13 cellular contexts compared by ENCODE assay signal in genomic region chr19:719081-719512, GRCh38. TPM values are rescaled to one million over a fixed set of nuclear protein-coding genes. Genes with fewer than 3 reads are reported as not detected.
DNase-seq lines count a peak whose midpoint lies in the region; ATAC-seq and TF ChIP-seq lines count a peak whose summit lies in the region.
"Had no signal": no experiment of that assay in that cellular context is flagged by ENCODE, and none has a peak within 500 bp of the region (broad histone marks: within the 10 kb centered on the region; RNA-seq: fewer than 3 reads in every experiment).

No MANE protein-coding gene starts in this region.

- peaks cover 0 to 18% of the 10 kb centered on the region in 2 donors for H3K4me1 ChIP-seq in uterus

- H3K36me3 Mint-ChIP-seq in activated naive CD4-positive, alpha-beta T cell treated with anti-CD3 and anti-CD28 coated beads, Interleukin-2, amount 10 ng/mL, durations not matched to agents 7 days and 5 days = no peaks in the 10 kb centered on the region
- H3K36me3 Mint-ChIP-seq in activated naive CD4-positive, alpha-beta T cell treated with anti-CD3 and anti-CD28 coated beads, Interleukin-2, amount 50 U/mL, for 72 hours = peaks cover 7 to 9% of the 10 kb centered on the region in 2 donors

- TF ChIP-seq RAD21 in neural cell (conservative IDR thresholded peaks at IDR 0.05) = no peak

- no peaks in the 10 kb centered on the region for H3K4me1 Mint-ChIP-seq in activated naive CD4-positive, alpha-beta T cell treated with anti-CD3 and anti-CD28 coated beads, Interleukin-2, amount 10 ng/mL, durations not matched to agents 7 days and 5 days

- H3F3A ChIP-seq in neural cell (ENCODE audit: insufficient read depth, low read length, poor library complexity, severe bottlenecking) = no peaks in the 10 kb centered on the region

- DNase-seq in NOMO-1 treated with DMSO at 0.1 percent for 48 hours (lab: John Stamatoyannopoulos, UW; ENCODE audit: unreplicated experiment) = peak; percentile 11
- DNase-seq in NOMO-1 treated with dmso at 0.1 percent for 144 hours (lab: John Stamatoyannopoulos, UW; ENCODE audit: unreplicated experiment) = no peak
- DNase-seq in fibroblast of the aortic adventitia (ENCODE audit: low read depth) = peak; percentile 80
- DNase-seq in uterus = peak; percentile 63 to 84
- no peak for DNase-seq in NCI-H524 (lab: John Stamatoyannopoulos, UW)
- no peak for DNase-seq in activated naive CD4-positive, alpha-beta T cell treated with anti-CD3 and anti-CD28 coated beads, Interleukin-2, amount 10 ng/mL, durations not matched to agents 7 days and 5 days
- DNase-seq in activated naive CD4-positive, alpha-beta T cell treated with anti-CD3 and anti-CD28 coated beads, Interleukin-2, amount 50 U/mL, for 72 hours (ENCODE audit: low spot score in 2 of 2) = no peak
- DNase-seq: activated CD4-positive, alpha-beta memory T cell treated with anti-CD3 and anti-CD28 coated beads for 36 hours; brain microvascular endothelial cell; NCI-H2171 had no signal

- H3K36me3 ChIP-seq in neural cell (ENCODE audit: insufficient read depth, low read length) (no peaks in the 10 kb centered on the region), uterus (no peaks in the 10 kb centered on the region)
- H3K36me3 ChIP-seq: brain microvascular endothelial cell had no signal

- H3K9ac ChIP-seq in neural cell (ENCODE audit: low read length) = no peak overlapping the region

- peaks cover 8% of the 10 kb centered on the region for H3K9me3 Mint-ChIP-seq in activated naive CD4-positive, alpha-beta T cell treated with anti-CD3 and anti-CD28 coated beads, Interleukin-2, amount 10 ng/mL, durations not matched to agents 7 days and 5 days
- peaks cover 4 to 8% of the 10 kb centered on the region in 2 donors for H3K9me3 Mint-ChIP-seq in activated naive CD4-positive, alpha-beta T cell treated with anti-CD3 and anti-CD28 coated beads, Interleukin-2, amount 50 U/mL, for 72 hours

- CTCF ChIA-PET in activated naive CD4-positive, alpha-beta T cell treated with anti-CD3 and anti-CD28 coated beads, Interleukin-2, amount 10 ng/mL, durations not matched to agents 7 days and 5 days (lab: Charles Lee) = no interaction called here

- H3K9me2 ChIP-seq in neural cell (ENCODE audit: insufficient read depth, low read length) = no peaks in the 10 kb centered on the region

- no peak overlapping the region for H3K4me3 Mint-ChIP-seq in activated naive CD4-positive, alpha-beta T cell treated with anti-CD3 and anti-CD28 coated beads, Interleukin-2, amount 10 ng/mL, durations not matched to agents 7 days and 5 days
- H3K4me3 Mint-ChIP-seq: activated CD4-positive, alpha-beta memory T cell treated with anti-CD3 and anti-CD28 coated beads for 36 hours had no signal

- H3K27me3 Mint-ChIP-seq in activated naive CD4-positive, alpha-beta T cell treated with anti-CD3 and anti-CD28 coated beads, Interleukin-2, amount 10 ng/mL, durations not matched to agents 7 days and 5 days = peaks cover 51% of the 10 kb centered on the region

- peaks cover 68% of the 10 kb centered on the region for H3K79me2 ChIP-seq in neural cell (replicated peaks; ENCODE audit: insufficient read depth, low read length)

- H3K27me3 ChIP-seq in neural cell (ENCODE audit: insufficient read depth, low read depth, low read length) (no peaks in the 10 kb centered on the region), uterus (no peaks in the 10 kb centered on the region)

- H4K20me1 ChIP-seq in neural cell (ENCODE audit: insufficient read depth) = no peaks in the 10 kb centered on the region

- ATAC-seq in activated naive CD4-positive, alpha-beta T cell treated with anti-CD3 and anti-CD28 coated beads, Interleukin-2, amount 50 U/mL, for 72 hours = no peak

- no peak for TF ChIP-seq EP300 in neural cell (conservative IDR thresholded peaks at IDR 0.05; ENCODE audit: poor library complexity, severe bottlenecking)

- no peak overlapping the region for H2AFZ ChIP-seq in neural cell (ENCODE audit: low read depth, low read length)

- TF ChIP-seq POLR2A in uterus (IDR thresholded peaks at IDR 0.05) = no peak

- intact Hi-C loops in uterus (cut with DNase I; ENCODE audit: low total_unique reads) = no loop called here

- H3K27ac ChIP-seq in neural cell (ENCODE audit: low read length) (peak overlapping the region; percentile 73), uterus (peak overlapping the region; percentile 76 to 79)
- H3K27ac ChIP-seq: brain microvascular endothelial cell had no signal

- no peak for TF ChIP-seq CTCF in fibroblast of the aortic adventitia (IDR thresholded peaks at IDR 0.05; ENCODE audit: insufficient read depth, low read length)
- TF ChIP-seq CTCF in neural cell (IDR thresholded peaks at IDR 0.05; ENCODE audit: poor library complexity, severe bottlenecking) = no peak
- TF ChIP-seq CTCF in uterus (IDR thresholded peaks at IDR 0.05) = no peak

- H3K4me2 ChIP-seq in neural cell (ENCODE audit: low read length) = no peak overlapping the region

- H3K4me3 ChIP-seq in fibroblast of the aortic adventitia (ENCODE audit: low read depth, low read length) (peak overlapping the region; percentile 17), neural cell (ENCODE audit: low read length) (no peak overlapping the region), uterus (peak overlapping the region in 1 of 2 donors; percentile 4)
- H3K4me3 ChIP-seq: SK-N-MC had no signal

- H3K9me3 ChIP-seq in neural cell (ENCODE audit: low read length) (no peaks in the 10 kb centered on the region), uterus (no peaks in the 10 kb centered on the region)

- no peak overlapping the region for H3K27ac Mint-ChIP-seq in activated naive CD4-positive, alpha-beta T cell treated with anti-CD3 and anti-CD28 coated beads, Interleukin-2, amount 10 ng/mL, durations not matched to agents 7 days and 5 days
- no peak overlapping the region for H3K27ac Mint-ChIP-seq in activated naive CD4-positive, alpha-beta T cell treated with anti-CD3 and anti-CD28 coated beads, Interleukin-2, amount 50 U/mL, for 72 hours
- H3K27ac Mint-ChIP-seq: activated CD4-positive, alpha-beta memory T cell treated with anti-CD3 and anti-CD28 coated beads for 36 hours had no signal

TF ChIP-seq in neural cell, 6 proteins besides CTCF, POLR2A, EP300 and RAD21 (continues in another document):
- TF ChIP-seq EZH2 (IDR thresholded peaks at IDR 0.05; ENCODE audit: borderline replicate concordance, insufficient read depth, low read length, poor library complexity, severe bottlenecking) = no peak
- TF ChIP-seq TAF1 (IDR thresholded peaks at IDR 0.05; ENCODE audit: low read depth) = no peak
- TF ChIP-seq SMC3 (conservative IDR thresholded peaks at IDR 0.05; ENCODE audit: poor library complexity) = no peak
- TF ChIP-seq MXI1 (conservative IDR thresholded peaks at IDR 0.05; ENCODE audit: poor library complexity, severe bottlenecking) = no peak
- no peak for TF ChIP-seq POLR2AphosphoS5 (IDR thresholded peaks at IDR 0.05)

RNA-seq across cellular contexts. Expression of gene PALM, which starts 10.4 kb away (rescaled TPM):
- 5.7 and 198 TPM in 2 replicates for total RNA-seq in fibroblast of the aortic adventitia (ENCODE audit: low replicate concordance)
- 74.8 and 87.3 TPM in 2 replicates for polyA plus RNA-seq in neural cell
- 141 and 155 TPM in 2 replicates for polyA minus RNA-seq in neural cell
- 10 to 100 TPM; 12.6 to 91.0 (median 42.2) TPM for total RNA-seq in uterus
- under 1 TPM in 1 of 2 donors, not detected in 1; 0.66 TPM for total RNA-seq in activated naive CD4-positive, alpha-beta T cell treated with anti-CD3 and anti-CD28 coated beads, Interleukin-2, amount 50 U/mL, for 72 hours

RNA-seq across cellular contexts. Expression of gene PRSS57, which starts 23.8 kb away (rescaled TPM):
- total RNA-seq in fibroblast of the aortic adventitia (ENCODE audit: low replicate concordance) (not detected in 2 replicates), uterus (not detected)
- polyA plus RNA-seq in neural cell = not detected in 2 replicates
- not detected in 2 replicates for polyA minus RNA-seq in neural cell
- total RNA-seq in activated naive CD4-positive, alpha-beta T cell treated with anti-CD3 and anti-CD28 coated beads, Interleukin-2, amount 50 U/mL, for 72 hours = not detected
- total RNA-seq: A172; activated CD4-positive, alpha-beta memory T cell treated with anti-CD3 and anti-CD28 coated beads for 36 hours had no signal

RNA-seq across cellular contexts. Expression of gene MISP, which starts 31.8 kb away (rescaled TPM):
- total RNA-seq in fibroblast of the aortic adventitia (ENCODE audit: low replicate concordance) (0.09 TPM in 1 of 2 replicates, not detected in the other), uterus (1 to 10 TPM in 1 of 4 donors, under 1 TPM in 3; 0.26 to 5.5 (median 0.39) TPM)
- polyA plus RNA-seq in neural cell = 0.24 and 0.98 TPM in 2 replicates
- 0.97 and 1.2 TPM in 2 replicates for polyA minus RNA-seq in neural cell
- under 1 TPM in 1 of 2 donors, not detected in 1; 0.50 TPM for total RNA-seq in activated naive CD4-positive, alpha-beta T cell treated with anti-CD3 and anti-CD28 coated beads, Interleukin-2, amount 50 U/mL, for 72 hours
- total RNA-seq: activated CD4-positive, alpha-beta memory T cell treated with anti-CD3 and anti-CD28 coated beads for 36 hours had no signal

RNA-seq across cellular contexts. Expression of gene FSTL3, which starts 42.9 kb away (rescaled TPM):
- total RNA-seq in fibroblast of the aortic adventitia (ENCODE audit: low replicate concordance) (14.8 and 148 TPM in 2 replicates), uterus (10 to 100 TPM; 25.3 to 71.7 (median 37.3) TPM)
- 3.1 and 6.6 TPM in 2 replicates for polyA plus RNA-seq in neural cell
- 5.0 and 6.6 TPM in 2 replicates for polyA minus RNA-seq in neural cell
- total RNA-seq in activated naive CD4-positive, alpha-beta T cell treated with anti-CD3 and anti-CD28 coated beads, Interleukin-2, amount 50 U/mL, for 72 hours = 10 to 100 TPM in 1 of 2 donors, 1 to 10 TPM in 1; 4.1 to 10.1 TPM

RNA-seq across cellular contexts. Expression of gene RNF126, which starts 56.1 kb away (rescaled TPM):
- total RNA-seq in fibroblast of the aortic adventitia (ENCODE audit: low replicate concordance) (24.5 and 28.9 TPM in 2 replicates), uterus (10 to 100 TPM in 3 of 4 donors, 1 to 10 TPM in 1; 9.5 to 44.3 (median 18.2) TPM)
- 33.7 and 44.8 TPM in 2 replicates for polyA plus RNA-seq in neural cell
- 29.2 and 31.7 TPM in 2 replicates for polyA minus RNA-seq in neural cell
- total RNA-seq in activated naive CD4-positive, alpha-beta T cell treated with anti-CD3 and anti-CD28 coated beads, Interleukin-2, amount 50 U/mL, for 72 hours = 10 to 100 TPM; 69.6 to 98.7 TPM

Comparison
In these comparisons a context has a peak if more than half of its experiments do, and no peak if none do; other contexts are left out.
1. DNase-seq: peak in NOMO-1 treated with DMSO at 0.1 percent for 48 hours (single experiment), fibroblast of the aortic adventitia (single experiment) and uterus (2 of 2); none in NOMO-1 treated with dmso at 0.1 percent for 144 hours (single experiment), NCI-H524 (0 of 2), activated naive CD4-positive, alpha-beta T cell treated with anti-CD3 and anti-CD28 coated beads, Interleukin-2, amount 10 ng/mL, durations not matched to agents 7 days and 5 days (single experiment) and activated naive CD4-positive, alpha-beta T cell treated with anti-CD3 and anti-CD28 coated beads, Interleukin-2, amount 50 U/mL, for 72 hours (0 of 2).